In genomic region chr1:235841938-235842545, GRCh38 we compare ENCODE assay signal across 1 cellular context.
TF ChIP-seq lines count a peak whose summit lies in the region.

No MANE protein-coding gene starts in this region.

TF ChIP-seq in HepG2, 621 proteins besides CTCF, POLR2A, EP300 and RAD21 (continued from another document):
- TF ChIP-seq ZNF407 (CRISPR knock-in tag; IDR thresholded peaks at IDR 0.05; ENCODE audit: not compliant biosample characterization) (no peak), ZNF124 (CRISPR knock-in tag; IDR thresholded peaks at IDR 0.05) (no peak), KDM6A (CRISPR knock-in tag; IDR thresholded peaks at IDR 0.05; ENCODE audit: low read depth) (no peak), ZKSCAN1 (IDR thresholded peaks at IDR 0.05; ENCODE audit: low read length) (no peak), MIXL1 (CRISPR knock-in tag; IDR thresholded peaks at IDR 0.05) (no peak)
TF ChIP-seq in HepG2: peak in this region for 0.
